8 cellular contexts compared by ENCODE assay signal in genomic region chr3:131174752-131175151, GRCh38.
DNase-seq lines count a peak whose midpoint lies in the region; ATAC-seq lines count a peak whose summit lies in the region.

No MANE protein-coding gene starts in this region.

- H3K4me1 Mint-ChIP-seq in activated naive CD8-positive, alpha-beta T cell (ENCODE audit: low read depth): peaks cover 25% of the 10 kb centered on the region

- DNase-seq in DMS153 (lab: John Stamatoyannopoulos, UW): peak; percentile 60
- peak; percentile 22 for DNase-seq in GM19240 (ENCODE audit: insufficient read length, low spot score)
- DNase-seq in left lobe of liver (ENCODE audit: low spot score): no peak
- no peak for DNase-seq in NCI-H1694 (lab: John Stamatoyannopoulos, UW)
- DNase-seq in NCI-H345 treated with DMSO at 0.1 percent for 48 hours (lab: John Stamatoyannopoulos, UW; ENCODE audit: unreplicated experiment): no peak
- no peak for DNase-seq in posterior cingulate gyrus

- H3K27ac Mint-ChIP-seq in activated naive CD8-positive, alpha-beta T cell: peak overlapping the region; percentile 41

- no peak overlapping the region for H3K4me3 Mint-ChIP-seq in activated naive CD8-positive, alpha-beta T cell

- intact Hi-C loops in posterior cingulate gyrus (cut with DNase I): no loop called here

- H3K9me3 Mint-ChIP-seq in activated naive CD8-positive, alpha-beta T cell (ENCODE audit: low read depth): peaks cover 6% of the 10 kb centered on the region

- ATAC-seq in HG03342 (IDR thresholded peaks at IDR 0.05; ENCODE audit: unreplicated experiment) (peak; percentile 92), left lobe of liver (no peak)

- H3K27me3 Mint-ChIP-seq in activated naive CD8-positive, alpha-beta T cell: no peaks in the 10 kb centered on the region

- H3K36me3 Mint-ChIP-seq in activated naive CD8-positive, alpha-beta T cell: peaks cover 10% of the 10 kb centered on the region

Comparison
In these comparisons a context has a peak if more than half of its experiments do, and no peak if none do; other contexts are left out.
1. DNase-seq: peak in DMS153 (single experiment) and GM19240 (single experiment); none in left lobe of liver (single experiment), NCI-H1694 (single experiment), NCI-H345 treated with DMSO at 0.1 percent for 48 hours (single experiment) and posterior cingulate gyrus (0 of 10).